In the genomic region with DNA sequence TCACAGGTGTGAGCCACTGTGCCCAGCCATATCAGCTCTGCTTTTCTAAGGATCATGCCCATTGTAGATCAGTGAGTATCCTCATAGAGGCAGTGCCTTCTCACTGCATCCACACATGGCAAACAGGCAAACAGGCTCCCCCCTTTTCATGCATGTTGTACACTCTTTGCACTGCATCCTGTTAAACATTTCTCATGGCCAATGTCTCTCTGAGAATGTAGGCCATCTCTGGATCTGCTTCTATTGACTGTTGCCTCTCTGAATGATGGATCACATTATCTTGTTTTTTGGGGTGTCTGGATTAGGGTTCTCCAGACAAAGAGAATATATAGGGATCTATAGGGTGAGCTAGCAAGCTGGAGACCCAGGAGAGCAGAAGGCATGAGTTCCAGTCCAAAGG, we compare ENCODE assay signal across 2 cellular contexts.
A peak's percentile ranks its signal among the peaks of the same experiment; 100 is the strongest.
TF ChIP-seq lines count a peak whose summit lies in the region.

No MANE protein-coding gene starts in this region.

TF ChIP-seq in HEK293, 187 proteins besides CTCF, POLR2A, EP300 and RAD21:
- peak; percentile 18 for TF ChIP-seq SETDB1 (IDR thresholded peaks at IDR 0.05; ENCODE audit: insufficient read length, low read length)
- peak; percentile 75; the same call in 1 of the 2 replicates for TF ChIP-seq ZNF133 (tag by site-specific recombination; IDR thresholded peaks at IDR 0.05)
- no peak for TF ChIP-seq ZSCAN16 (tag by site-specific recombination; IDR thresholded peaks at IDR 0.05)
- TF ChIP-seq, protein P1, sequence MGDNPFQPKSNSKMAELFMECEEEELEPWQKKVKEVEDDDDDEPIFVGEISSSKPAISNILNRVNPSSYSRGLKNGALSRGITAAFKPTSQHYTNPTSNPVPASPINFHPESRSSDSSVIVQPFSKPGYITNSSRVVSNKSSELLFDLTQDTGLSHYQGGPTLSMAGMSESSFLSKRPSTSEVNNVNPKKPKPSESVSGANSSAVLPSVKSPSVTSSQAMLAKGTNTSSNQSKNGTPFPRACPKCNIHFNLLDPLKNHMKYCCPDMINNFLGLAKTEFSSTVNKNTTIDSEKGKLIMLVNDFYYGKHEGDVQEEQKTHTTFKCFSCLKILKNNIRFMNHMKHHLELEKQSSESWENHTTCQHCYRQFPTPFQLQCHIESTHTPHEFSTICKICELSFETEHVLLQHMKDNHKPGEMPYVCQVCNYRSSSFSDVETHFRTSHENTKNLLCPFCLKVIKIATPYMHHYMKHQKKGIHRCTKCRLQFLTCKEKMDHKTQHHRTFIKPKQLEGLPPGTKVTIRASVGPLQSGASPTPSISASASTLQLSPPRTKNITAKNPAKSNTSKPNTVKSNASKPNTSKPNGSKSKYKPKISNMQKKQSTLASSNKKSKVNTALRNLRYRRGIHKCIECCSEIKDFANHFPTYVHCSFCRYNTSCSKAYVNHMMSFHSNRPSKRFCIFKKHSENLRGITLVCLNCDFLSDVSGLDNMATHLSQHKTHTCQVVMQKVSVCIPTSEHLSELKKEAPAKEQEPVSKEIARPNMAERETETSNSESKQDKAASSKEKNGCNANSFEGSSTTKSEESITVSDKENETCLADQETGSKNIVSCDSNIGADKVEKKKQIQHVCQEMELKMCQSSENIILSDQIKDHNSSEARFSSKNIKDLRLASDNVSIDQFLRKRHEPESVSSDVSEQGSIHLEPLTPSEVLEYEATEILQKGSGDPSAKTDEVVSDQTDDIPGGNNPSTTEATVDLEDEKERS (tag by site-specific recombination; IDR thresholded peaks at IDR 0.05) = peak; percentile 65; the same call in 1 of the 2 replicates
- no peak for TF ChIP-seq HOXA7 (CRISPR knock-in tag; IDR thresholded peaks at IDR 0.05; ENCODE audit: borderline replicate concordance)

TF ChIP-seq in K562, 482 proteins besides CTCF, POLR2A, EP300 and RAD21:
- TF ChIP-seq ELF4 (CRISPR knock-in tag; IDR thresholded peaks at IDR 0.05) (no peak), CBX5 (IDR thresholded peaks at IDR 0.05; ENCODE audit: borderline replicate concordance, low read depth) (peak; percentile 66; the same call in 1 of the 2 replicates), ZNF224 (CRISPR knock-in tag; IDR thresholded peaks at IDR 0.05) (no peak)
- TF ChIP-seq, protein P2, sequence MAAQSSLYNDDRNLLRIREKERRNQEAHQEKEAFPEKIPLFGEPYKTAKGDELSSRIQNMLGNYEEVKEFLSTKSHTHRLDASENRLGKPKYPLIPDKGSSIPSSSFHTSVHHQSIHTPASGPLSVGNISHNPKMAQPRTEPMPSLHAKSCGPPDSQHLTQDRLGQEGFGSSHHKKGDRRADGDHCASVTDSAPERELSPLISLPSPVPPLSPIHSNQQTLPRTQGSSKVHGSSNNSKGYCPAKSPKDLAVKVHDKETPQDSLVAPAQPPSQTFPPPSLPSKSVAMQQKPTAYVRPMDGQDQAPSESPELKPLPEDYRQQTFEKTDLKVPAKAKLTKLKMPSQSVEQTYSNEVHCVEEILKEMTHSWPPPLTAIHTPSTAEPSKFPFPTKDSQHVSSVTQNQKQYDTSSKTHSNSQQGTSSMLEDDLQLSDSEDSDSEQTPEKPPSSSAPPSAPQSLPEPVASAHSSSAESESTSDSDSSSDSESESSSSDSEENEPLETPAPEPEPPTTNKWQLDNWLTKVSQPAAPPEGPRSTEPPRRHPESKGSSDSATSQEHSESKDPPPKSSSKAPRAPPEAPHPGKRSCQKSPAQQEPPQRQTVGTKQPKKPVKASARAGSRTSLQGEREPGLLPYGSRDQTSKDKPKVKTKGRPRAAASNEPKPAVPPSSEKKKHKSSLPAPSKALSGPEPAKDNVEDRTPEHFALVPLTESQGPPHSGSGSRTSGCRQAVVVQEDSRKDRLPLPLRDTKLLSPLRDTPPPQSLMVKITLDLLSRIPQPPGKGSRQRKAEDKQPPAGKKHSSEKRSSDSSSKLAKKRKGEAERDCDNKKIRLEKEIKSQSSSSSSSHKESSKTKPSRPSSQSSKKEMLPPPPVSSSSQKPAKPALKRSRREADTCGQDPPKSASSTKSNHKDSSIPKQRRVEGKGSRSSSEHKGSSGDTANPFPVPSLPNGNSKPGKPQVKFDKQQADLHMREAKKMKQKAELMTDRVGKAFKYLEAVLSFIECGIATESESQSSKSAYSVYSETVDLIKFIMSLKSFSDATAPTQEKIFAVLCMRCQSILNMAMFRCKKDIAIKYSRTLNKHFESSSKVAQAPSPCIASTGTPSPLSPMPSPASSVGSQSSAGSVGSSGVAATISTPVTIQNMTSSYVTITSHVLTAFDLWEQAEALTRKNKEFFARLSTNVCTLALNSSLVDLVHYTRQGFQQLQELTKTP (IDR thresholded peaks at IDR 0.05; ENCODE audit: low read depth in 1 of 2, partially characterized antibody in 2 of 2) = peak in 1 of 2 experiments; percentile 97
